In genomic region chr7:157978766-157979165, GRCh38 we compare ENCODE assay signal across 22 cellular contexts.
A peak's percentile ranks its signal among the peaks of the same experiment; 100 is the strongest.
DNase-seq lines count a peak whose midpoint lies in the region; ATAC-seq and TF ChIP-seq lines count a peak whose summit lies in the region.
"Had no signal": no experiment of that assay in that cellular context is flagged by ENCODE, and none has a peak within 500 bp of the region (broad histone marks: within the 10 kb centered on the region; RNA-seq: fewer than 3 reads in every experiment).

No MANE protein-coding gene starts in this region.

- no peak overlapping the region for H3K4me3 Mint-ChIP-seq in MCF 10A (ENCODE audit: unreplicated experiment)

- H3K9me3 Mint-ChIP-seq in MCF 10A (ENCODE audit: unreplicated experiment) = no peaks in the 10 kb centered on the region

- POLR2A ChIA-PET in MCF 10A (lab: Yijun Ruan, JAX) = no interaction called here

- intact Hi-C loops in posterior vena cava (cut with DNase I) = no loop called here
- intact Hi-C loops in MCF 10A (cut with micrococcal nuclease) = no loop called here

- H3K27ac ChIP-seq in coronary artery = no peak overlapping the region
- H3K27ac ChIP-seq: C4-2B, HL-60, KMS-11, Peyer's patch had no signal

- no TSS peak for BruUV-seq in MCF 10A (replicated peaks; lab: Mats Ljungman, UMichigan)

- H3K4me3 ChIP-seq in coronary artery = no peak overlapping the region
- H3K4me3 ChIP-seq: HAP-1, Peyer's patch had no signal

- CTCF ChIA-PET in MCF 10A (lab: Yijun Ruan, JAX) = no interaction called here

- no peaks in the 10 kb centered on the region for H3K4me1 Mint-ChIP-seq in MCF 10A (ENCODE audit: insufficient read depth, unreplicated experiment)

- no peak overlapping the region for H3K27ac Mint-ChIP-seq in MCF 10A (ENCODE audit: low read depth, unreplicated experiment)

- no peak for TF ChIP-seq CTCF in coronary artery (IDR thresholded peaks at IDR 0.05)
- TF ChIP-seq CTCF in MCF 10A (IDR thresholded peaks at IDR 0.05; ENCODE audit: unreplicated experiment) = no peak

- no peaks in the 10 kb centered on the region for H3K27me3 Mint-ChIP-seq in MCF 10A (ENCODE audit: insufficient read depth, unreplicated experiment)

- H3K36me3 Mint-ChIP-seq in MCF 10A (ENCODE audit: insufficient read depth, unreplicated experiment) = no peaks in the 10 kb centered on the region

- DNase-seq in COR-L47 (lab: John Stamatoyannopoulos, UW) = peak; percentile 35
- peak; percentile 83 for DNase-seq in NCI-H146 (lab: John Stamatoyannopoulos, UW)
- peak; percentile 46 for DNase-seq in coronary artery (ENCODE audit: low spot score)
- DNase-seq in posterior vena cava (ENCODE audit: low spot score) = peak; percentile 71
- no peak for DNase-seq in MCF 10A (ENCODE audit: unreplicated experiment)
- no peak for DNase-seq in activated naive CD4-positive, alpha-beta T cell (lab: John Stamatoyannopoulos, UW)
- DNase-seq: ACHN, AML-193, DMS 273 treated with DMSO at 0.1 percent for 48 hours, DND-41, NCI-H1694, NCI-H2081 treated with DMSO at 0.1 percent for 48 hours, NCI-H2227 treated with DMSO at 0.1 percent for 48 hours, NCI-H526 treated with DMSO at 0.1 percent for 48 hours, SW 1271 had no signal

- ATAC-seq in GM18873 (IDR thresholded peaks at IDR 0.05; ENCODE audit: low FRiP score, unreplicated experiment) = no peak
- ATAC-seq: Right ventricle myocardium inferior had no signal

Comparison
In these comparisons a context has a peak if more than half of its experiments do, and no peak if none do; other contexts are left out.
1. DNase-seq: peak in COR-L47 (single experiment), NCI-H146 (single experiment), coronary artery (single experiment) and posterior vena cava (single experiment); none in MCF 10A (single experiment) and activated naive CD4-positive, alpha-beta T cell (0 of 4).